Comparison of ENCODE assay signal across 8 cellular contexts in the genomic region with DNA sequence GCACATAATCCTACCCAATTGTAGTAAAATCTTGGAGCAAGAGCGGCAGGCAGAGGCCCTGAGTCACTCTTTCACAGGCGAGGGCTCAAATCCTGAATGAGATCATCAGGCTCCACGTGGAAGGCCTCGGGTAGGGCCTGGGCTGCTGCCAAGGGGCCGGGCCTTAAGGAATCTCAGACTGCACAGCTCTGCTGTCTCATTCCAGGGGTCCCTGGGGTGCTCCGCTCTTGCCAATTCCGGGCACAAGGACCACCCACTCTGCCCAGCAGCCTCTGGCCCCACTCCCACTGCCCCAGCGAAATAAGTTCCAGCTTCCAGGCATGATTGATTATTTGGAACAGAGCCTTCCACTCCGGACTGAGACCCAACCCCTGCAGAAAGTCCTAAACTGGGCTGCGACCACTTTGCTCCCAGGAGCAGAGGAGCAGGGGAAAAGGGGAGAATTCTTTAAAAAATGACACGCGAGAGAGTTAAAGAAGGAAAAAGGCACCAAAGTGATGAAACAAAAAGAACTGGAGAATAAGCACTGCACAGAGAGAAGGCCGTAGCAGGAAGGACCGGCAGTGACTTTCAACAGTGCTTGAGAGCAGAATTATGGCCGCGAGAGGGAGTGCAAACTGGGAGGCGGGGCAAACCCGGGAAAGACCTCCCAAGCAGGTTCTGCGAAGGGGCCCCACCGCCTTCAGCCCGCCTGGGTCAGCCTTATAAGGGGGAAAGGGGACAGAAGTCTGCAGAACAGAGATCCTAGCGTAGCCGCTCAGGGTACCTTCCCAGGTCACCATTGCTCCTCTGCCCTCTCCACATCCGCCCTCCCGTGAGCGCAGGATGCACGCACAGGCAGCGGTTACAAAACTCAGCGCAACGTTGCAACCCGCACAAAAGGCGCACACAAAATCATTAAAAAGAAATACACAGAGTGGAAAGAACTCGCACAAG. TPM values are rescaled to one million over a fixed set of nuclear protein-coding genes. Genes with fewer than 3 reads are reported as not detected.
DNase-seq lines count a peak whose midpoint lies in the region; ATAC-seq and TF ChIP-seq lines count a peak whose summit lies in the region.

No MANE protein-coding gene starts in this region.

- TF ChIP-seq EP300 in sigmoid colon (IDR thresholded peaks at IDR 0.05), result peak in 1 of 4 donors; percentile 69

- in situ Hi-C loops in GM23248 (cut with MboI), result loop anchor here (10.0 kb wide), 1 partner anchor 862 kb away; no protein-coding TSS in a partner anchor

- peak overlapping the region; percentile 34 for H3K4me3 Mint-ChIP-seq in central memory CD8-positive, alpha-beta T cell
- H3K4me3 Mint-ChIP-seq in Caco-2 (ENCODE audit: unreplicated experiment), result no peak overlapping the region

- peaks cover 85% of the 10 kb centered on the region for H3K27me3 Mint-ChIP-seq in central memory CD8-positive, alpha-beta T cell
- H3K27me3 Mint-ChIP-seq in Caco-2 (ENCODE audit: insufficient read depth, unreplicated experiment), result no peaks in the 10 kb centered on the region

- H3K27ac Mint-ChIP-seq in central memory CD8-positive, alpha-beta T cell (ENCODE audit: low read depth), result no peak overlapping the region
- no peak overlapping the region for H3K27ac Mint-ChIP-seq in Caco-2 (ENCODE audit: unreplicated experiment)

- ATAC-seq in central memory CD8-positive, alpha-beta T cell (replicated peaks; ENCODE audit: extremely low read depth, poor library complexity, severe bottlenecking), result no peak
- no peak for ATAC-seq in GM21717 (IDR thresholded peaks at IDR 0.05; ENCODE audit: unreplicated experiment)

- peaks cover 1% of the 10 kb centered on the region for H3K36me3 Mint-ChIP-seq in central memory CD8-positive, alpha-beta T cell (ENCODE audit: insufficient read depth)
- no peaks in the 10 kb centered on the region for H3K36me3 Mint-ChIP-seq in Caco-2 (ENCODE audit: insufficient read depth, unreplicated experiment)

- POLR2A ChIA-PET in Caco-2 (lab: Charles Lee), result no interaction called here

- DNase-seq in GM23248, result peak; percentile 98
- peak; percentile 25 to 83 (median 61) for DNase-seq in Peyer's patch
- DNase-seq in central memory CD8-positive, alpha-beta T cell (ENCODE audit: low spot score in 2 of 2), result no peak
- peak; percentile 85 for DNase-seq in inferior parietal cortex (ENCODE audit: extremely low spot score)
- peak; percentile 97 for DNase-seq in sigmoid colon
- no peak for DNase-seq in Caco-2

- no TSS peak for BruUV-seq in Caco-2 (replicated peaks; lab: Mats Ljungman, UMichigan)

- peak overlapping the region; percentile 92 for H3K27ac ChIP-seq in 22Rv1
- peak overlapping the region; percentile 84 for H3K27ac ChIP-seq in GM23248
- peak overlapping the region; percentile 64 to 96 (median 74) for H3K27ac ChIP-seq in Peyer's patch
- peak overlapping the region; percentile 91 to 98 (median 92) for H3K27ac ChIP-seq in sigmoid colon

- no peak for TF ChIP-seq POLR2A in Peyer's patch (IDR thresholded peaks at IDR 0.05)
- no peak for TF ChIP-seq POLR2A in sigmoid colon (IDR thresholded peaks at IDR 0.05)

- H3K4me1 Mint-ChIP-seq in central memory CD8-positive, alpha-beta T cell, result peaks cover 47% of the 10 kb centered on the region
- H3K4me1 Mint-ChIP-seq in Caco-2 (ENCODE audit: low read depth, unreplicated experiment), result no peaks in the 10 kb centered on the region

- H3K9ac ChIP-seq in GM23248, result peak overlapping the region; percentile 88

- no peaks in the 10 kb centered on the region for H3K9me3 Mint-ChIP-seq in central memory CD8-positive, alpha-beta T cell
- H3K9me3 Mint-ChIP-seq in Caco-2 (ENCODE audit: unreplicated experiment), result peaks cover 18% of the 10 kb centered on the region

- no peaks in the 10 kb centered on the region for H3K9me2 ChIP-seq in GM23248 (ENCODE audit: insufficient read depth)

- CTCF ChIA-PET in Caco-2 (lab: Charles Lee), result no interaction called here

- H3K4me1 ChIP-seq in GM23248 (ENCODE audit: insufficient read depth) (peaks cover 36% of the 10 kb centered on the region), Peyer's patch (peaks cover 0 to 6% (median 0%) of the 10 kb centered on the region in 4 donors), sigmoid colon (peaks cover 0 to 53% (median 34%) of the 10 kb centered on the region in 4 donors), Caco-2 (no peaks in the 10 kb centered on the region)

- H3K27me3 ChIP-seq in GM23248 (replicated peaks; ENCODE audit: insufficient read depth) (no peaks in the 10 kb centered on the region), Peyer's patch (no peaks in the 10 kb centered on the region), sigmoid colon (no peaks in the 10 kb centered on the region), Caco-2 (replicated peaks; ENCODE audit: control insufficient read depth, insufficient read depth, low read length) (no peaks in the 10 kb centered on the region)

- peaks cover 46% of the 10 kb centered on the region for H3K79me2 ChIP-seq in GM23248 (ENCODE audit: insufficient read depth)

- peak overlapping the region; percentile 94 for H2AFZ ChIP-seq in GM23248

- 1% methylated on average over 33 of the region's 33 CpGs for WGBS in GM23248 (ENCODE audit: low coverage in 1 of 2, low lambda C conversion rate in 2 of 2, missing lambda C conversion rate in 2 of 2), 2 experiments
- WGBS in sigmoid colon, 2 donors, result 2 to 6% methylated on average over 33 of the region's 33 CpGs

- H3K36me3 ChIP-seq in GM23248 (ENCODE audit: low read depth) (peaks cover 44% of the 10 kb centered on the region), Peyer's patch (peaks cover 0 to 21% (median 0%) of the 10 kb centered on the region in 3 donors), sigmoid colon (peaks cover 10 to 45% (median 24%) of the 10 kb centered on the region in 4 donors), Caco-2 (ENCODE audit: control insufficient read depth, insufficient read depth, low read length) (no peaks in the 10 kb centered on the region)

- H4K20me1 ChIP-seq in GM23248 (ENCODE audit: insufficient read depth), result peaks cover 11% of the 10 kb centered on the region; the same call in 1 of the 2 replicates

- H3K9me3 ChIP-seq in GM23248 (ENCODE audit: low read depth), result no peaks in the 10 kb centered on the region
- H3K9me3 ChIP-seq in Peyer's patch, result no peaks in the 10 kb centered on the region
- no peaks in the 10 kb centered on the region for H3K9me3 ChIP-seq in sigmoid colon
- H3K9me3 ChIP-seq in Caco-2, result no peaks in the 10 kb centered on the region

- peak; percentile 51 for TF ChIP-seq CTCF in 22Rv1 (IDR thresholded peaks at IDR 0.05)
- TF ChIP-seq CTCF in Peyer's patch (IDR thresholded peaks at IDR 0.05), result peak in 1 of 6 experiments; percentile 4
- TF ChIP-seq CTCF in sigmoid colon (IDR thresholded peaks at IDR 0.05), result peak; percentile 16 to 35 (median 28)
- TF ChIP-seq CTCF in Caco-2 (IDR thresholded peaks at IDR 0.05; ENCODE audit: insufficient read depth in 1 of 2, low read depth in 1 of 2, low read length in 1 of 2, severe bottlenecking in 1 of 2, unreplicated experiment in 1 of 2), result no peak

- H3K4me3 ChIP-seq in GM23248, result peak overlapping the region; percentile 93
- H3K4me3 ChIP-seq in Peyer's patch, result peak overlapping the region; percentile 45 to 71 (median 56)
- H3K4me3 ChIP-seq in sigmoid colon, result peak overlapping the region; percentile 62 to 81 (median 73)
- H3K4me3 ChIP-seq in Caco-2 (ENCODE audit: low read depth, low read length), result no peak overlapping the region

- peak overlapping the region; percentile 95 for H3K4me2 ChIP-seq in GM23248 (ENCODE audit: unreplicated experiment)

- H3F3A ChIP-seq in GM23248 (ENCODE audit: insufficient read depth), result peaks cover 73% of the 10 kb centered on the region

- intact Hi-C loops in sigmoid colon (cut with DNase I) (loop anchor here (5.0 to 10.0 kb wide), 3 partner anchors 41 to 1108 kb away; partner anchors contain the start of genes ATP5PF and GABPA), Caco-2 (cut with micrococcal nuclease; ENCODE audit: unreplicated experiment) (no loop called here)

RNA-seq across cellular contexts. Expression of gene ADAMTS1, which starts 2.0 kb away (rescaled TPM):
- 165 and 166 TPM in 2 replicates for total RNA-seq in GM23248 (2014; rRNA removed; shearing (Covaris generic))
- polyA plus RNA-seq in GM23248 (2016; fragmentation: Nextera tagmentation; extraction: Ambion mirVana), result 211 and 214 TPM in 2 replicates
- total RNA-seq in Peyer's patch, result 100 to 1,000 TPM in 1 of 4 donors, 10 to 100 TPM in 3; 11.0 to 150 (median 28.8) TPM
- total RNA-seq in sigmoid colon, result 100 to 1,000 TPM in 3 of 4 donors, 10 to 100 TPM in 1; 68.1 to 116 (median 105) TPM
- polyA plus RNA-seq in sigmoid colon, result 10 to 100 TPM in 2 of 3 donors, 1 to 10 TPM in 1; 4.6 to 29.6 (median 13.2) TPM
- not detected in 2 replicates for total RNA-seq in Caco-2 (2022)

Comparison
In these comparisons a context has a peak if more than half of its experiments do, and no peak if none do; other contexts are left out.
1. CTCF ChIP-seq: peak in 22Rv1 (single experiment) and sigmoid colon (4 of 4); none in Caco-2 (0 of 2).
2. DNase-seq: peak in GM23248 (single experiment), Peyer's patch (3 of 3), inferior parietal cortex (single experiment) and sigmoid colon (single experiment); none in central memory CD8-positive, alpha-beta T cell (0 of 2) and Caco-2 (0 of 2).
3. RNA of gene ADAMTS1, which starts 2.0 kb away (total RNA-seq): 165 to 166 TPM in GM23248, 68.1 to 116 TPM in sigmoid colon and 11.0 to 150 TPM in Peyer's patch; not detected in Caco-2; every median in the first group is over 10 times any median in the second.
4. Peak in every context shown above with its lines, with median percentiles within 50 percentile points of each other: H3K27ac ChIP-seq.